8 cellular contexts compared by ENCODE assay signal in the genomic region with DNA sequence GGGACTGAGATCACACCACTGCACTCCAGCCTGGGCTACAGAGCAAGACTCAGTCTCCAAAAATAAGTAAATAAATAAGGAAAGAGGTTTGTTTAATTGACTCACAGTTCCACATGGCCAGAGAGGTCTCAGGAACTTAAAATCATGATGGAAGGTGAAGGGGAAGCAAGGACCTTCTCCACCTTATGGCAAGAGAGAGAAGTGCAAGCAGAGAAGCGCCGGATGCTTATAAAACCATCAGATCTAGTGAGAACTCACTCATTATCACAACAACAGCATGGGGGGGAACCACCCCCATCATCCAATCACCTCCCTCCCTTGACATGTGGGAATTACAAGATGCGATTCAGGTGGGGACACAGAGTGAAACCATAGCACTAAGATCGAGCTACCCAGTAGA. TPM values are rescaled to one million over a fixed set of nuclear protein-coding genes. Genes with fewer than 3 reads are reported as not detected.
A peak's percentile ranks its signal among the peaks of the same experiment; 100 is the strongest.
DNase-seq lines count a peak whose midpoint lies in the region; ATAC-seq and TF ChIP-seq lines count a peak whose summit lies in the region.

No MANE protein-coding gene starts in this region.

- no peaks in the 10 kb centered on the region for H3K36me3 ChIP-seq in prostate gland

- H3K9me3 Mint-ChIP-seq in CD4-positive, alpha-beta T cell = peaks cover 5% of the 10 kb centered on the region
- no peaks in the 10 kb centered on the region for H3K9me3 Mint-ChIP-seq in activated CD8-positive, alpha-beta memory T cell treated with anti-CD3 and anti-CD28 coated beads, Interleukin-2, amount 10 ng/mL, durations not matched to agents 7 days and 5 days (ENCODE audit: low read depth)

- POLR2A ChIA-PET in CD4-positive, alpha-beta T cell (lab: Charles Lee) = no interaction called here

- H3K27me3 ChIP-seq in CD4-positive, alpha-beta T cell (ENCODE audit: control insufficient read depth, insufficient read depth, low read length) = no peaks in the 10 kb centered on the region
- H3K27me3 ChIP-seq in prostate gland (replicated peaks; ENCODE audit: insufficient read depth) = no peaks in the 10 kb centered on the region

- no peak overlapping the region for H3K27ac Mint-ChIP-seq in CD4-positive, alpha-beta T cell
- H3K27ac Mint-ChIP-seq in activated CD8-positive, alpha-beta memory T cell treated with anti-CD3 and anti-CD28 coated beads, Interleukin-2, amount 10 ng/mL, durations not matched to agents 7 days and 5 days = no peak overlapping the region

- H3K4me1 Mint-ChIP-seq in CD4-positive, alpha-beta T cell (ENCODE audit: low read depth) = no peaks in the 10 kb centered on the region
- H3K4me1 Mint-ChIP-seq in activated CD8-positive, alpha-beta memory T cell treated with anti-CD3 and anti-CD28 coated beads, Interleukin-2, amount 10 ng/mL, durations not matched to agents 7 days and 5 days = no peaks in the 10 kb centered on the region

- CTCF ChIA-PET in CD4-positive, alpha-beta T cell (lab: Charles Lee) = no interaction called here
- CTCF ChIA-PET in activated CD8-positive, alpha-beta memory T cell treated with anti-CD3 and anti-CD28 coated beads, Interleukin-2, amount 10 ng/mL, durations not matched to agents 7 days and 5 days (lab: Charles Lee) = no interaction called here

- H3K27me3 Mint-ChIP-seq in CD4-positive, alpha-beta T cell = peaks cover 16% of the 10 kb centered on the region
- peaks cover 12% of the 10 kb centered on the region for H3K27me3 Mint-ChIP-seq in activated CD8-positive, alpha-beta memory T cell treated with anti-CD3 and anti-CD28 coated beads, Interleukin-2, amount 10 ng/mL, durations not matched to agents 7 days and 5 days

- H3K36me3 Mint-ChIP-seq in CD4-positive, alpha-beta T cell (ENCODE audit: low read depth) = no peaks in the 10 kb centered on the region
- H3K36me3 Mint-ChIP-seq in activated CD8-positive, alpha-beta memory T cell treated with anti-CD3 and anti-CD28 coated beads, Interleukin-2, amount 10 ng/mL, durations not matched to agents 7 days and 5 days = no peaks in the 10 kb centered on the region

- no peak overlapping the region for H3K4me3 Mint-ChIP-seq in CD4-positive, alpha-beta T cell
- no peak overlapping the region for H3K4me3 Mint-ChIP-seq in activated CD8-positive, alpha-beta memory T cell treated with anti-CD3 and anti-CD28 coated beads, Interleukin-2, amount 10 ng/mL, durations not matched to agents 7 days and 5 days

- no peak for DNase-seq in CD4-positive, alpha-beta T cell
- DNase-seq in choroid plexus epithelial cell (ENCODE audit: low read depth) (peak; percentile 58), prostate gland (ENCODE audit: low spot score) (no peak)
- DNase-seq in activated CD8-positive, alpha-beta memory T cell treated with anti-CD3 and anti-CD28 coated beads, Interleukin-2, amount 10 ng/mL, durations not matched to agents 7 days and 5 days = no peak

- TF ChIP-seq CTCF in CD4-positive, alpha-beta T cell (IDR thresholded peaks at IDR 0.05) = peak; percentile 31
- TF ChIP-seq CTCF in choroid plexus epithelial cell (conservative IDR thresholded peaks at IDR 0.05; ENCODE audit: low read depth, low read length) (peak; percentile 69), prostate gland (IDR thresholded peaks at IDR 0.05) (no peak)

- no peak overlapping the region for H3K27ac ChIP-seq in CD4-positive, alpha-beta T cell (ENCODE audit: low read depth, low read length)
- H3K27ac ChIP-seq in prostate gland = no peak overlapping the region

- H3K4me3 ChIP-seq in choroid plexus epithelial cell (ENCODE audit: low read depth, low read length) (no peak overlapping the region), prostate gland (no peak overlapping the region)

- TF ChIP-seq EP300 in Ishikawa (IDR thresholded peaks at IDR 0.05; ENCODE audit: borderline replicate concordance) = no peak

- TF ChIP-seq RAD21 in Ishikawa (IDR thresholded peaks at IDR 0.05; ENCODE audit: low read depth) = peak; percentile 44

- no peak for ATAC-seq in CD4-positive, alpha-beta T cell (ENCODE audit: poor library complexity)
- ATAC-seq in GM19395 (IDR thresholded peaks at IDR 0.05; ENCODE audit: unreplicated experiment) (peak; percentile 89), HG03521 (IDR thresholded peaks at IDR 0.05; ENCODE audit: unreplicated experiment) (no peak), HG02571 (IDR thresholded peaks at IDR 0.05; ENCODE audit: unreplicated experiment) (no peak)
- ATAC-seq in activated CD8-positive, alpha-beta memory T cell treated with anti-CD3 and anti-CD28 coated beads, Interleukin-2, amount 10 ng/mL, durations not matched to agents 7 days and 5 days = no peak

- H3K9me3 ChIP-seq in CD4-positive, alpha-beta T cell (ENCODE audit: control insufficient read depth, low read length) = no peaks in the 10 kb centered on the region
- H3K9me3 ChIP-seq in prostate gland = no peaks in the 10 kb centered on the region

- 80% methylated on average over 4 of the region's 4 CpGs for WGBS in prostate gland

- no peak for TF ChIP-seq POLR2A in prostate gland (IDR thresholded peaks at IDR 0.05)

- intact Hi-C loops in CD4-positive, alpha-beta T cell (cut with DNase I, micrococcal nuclease) = no loop called here
- intact Hi-C loops in prostate gland (cut with DNase I) = no loop called here

- no peaks in the 10 kb centered on the region for H3K4me1 ChIP-seq in prostate gland (replicated peaks)

TF ChIP-seq in Ishikawa, 13 proteins besides CTCF, POLR2A, EP300 and RAD21:
- TF ChIP-seq ZBTB7A (IDR thresholded peaks at IDR 0.05; ENCODE audit: low read depth) (no peak), TEAD4 (IDR thresholded peaks at IDR 0.05) (no peak), CEBPB (IDR thresholded peaks at IDR 0.05) (no peak), YY1 (IDR thresholded peaks at IDR 0.05; ENCODE audit: low read depth) (no peak), EGR1 (IDR thresholded peaks at IDR 0.05) (no peak), TCF12 (IDR thresholded peaks at IDR 0.05; ENCODE audit: low read depth) (no peak), TAF1 (IDR thresholded peaks at IDR 0.05; ENCODE audit: low read depth) (no peak), NFIC (IDR thresholded peaks at IDR 0.05) (no peak)
- TF ChIP-seq, protein P1, sequence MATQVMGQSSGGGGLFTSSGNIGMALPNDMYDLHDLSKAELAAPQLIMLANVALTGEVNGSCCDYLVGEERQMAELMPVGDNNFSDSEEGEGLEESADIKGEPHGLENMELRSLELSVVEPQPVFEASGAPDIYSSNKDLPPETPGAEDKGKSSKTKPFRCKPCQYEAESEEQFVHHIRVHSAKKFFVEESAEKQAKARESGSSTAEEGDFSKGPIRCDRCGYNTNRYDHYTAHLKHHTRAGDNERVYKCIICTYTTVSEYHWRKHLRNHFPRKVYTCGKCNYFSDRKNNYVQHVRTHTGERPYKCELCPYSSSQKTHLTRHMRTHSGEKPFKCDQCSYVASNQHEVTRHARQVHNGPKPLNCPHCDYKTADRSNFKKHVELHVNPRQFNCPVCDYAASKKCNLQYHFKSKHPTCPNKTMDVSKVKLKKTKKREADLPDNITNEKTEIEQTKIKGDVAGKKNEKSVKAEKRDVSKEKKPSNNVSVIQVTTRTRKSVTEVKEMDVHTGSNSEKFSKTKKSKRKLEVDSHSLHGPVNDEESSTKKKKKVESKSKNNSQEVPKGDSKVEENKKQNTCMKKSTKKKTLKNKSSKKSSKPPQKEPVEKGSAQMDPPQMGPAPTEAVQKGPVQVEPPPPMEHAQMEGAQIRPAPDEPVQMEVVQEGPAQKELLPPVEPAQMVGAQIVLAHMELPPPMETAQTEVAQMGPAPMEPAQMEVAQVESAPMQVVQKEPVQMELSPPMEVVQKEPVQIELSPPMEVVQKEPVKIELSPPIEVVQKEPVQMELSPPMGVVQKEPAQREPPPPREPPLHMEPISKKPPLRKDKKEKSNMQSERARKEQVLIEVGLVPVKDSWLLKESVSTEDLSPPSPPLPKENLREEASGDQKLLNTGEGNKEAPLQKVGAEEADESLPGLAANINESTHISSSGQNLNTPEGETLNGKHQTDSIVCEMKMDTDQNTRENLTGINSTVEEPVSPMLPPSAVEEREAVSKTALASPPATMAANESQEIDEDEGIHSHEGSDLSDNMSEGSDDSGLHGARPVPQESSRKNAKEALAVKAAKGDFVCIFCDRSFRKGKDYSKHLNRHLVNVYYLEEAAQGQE (IDR thresholded peaks at IDR 0.05; ENCODE audit: low read depth) = no peak
- TF ChIP-seq, protein P2, sequence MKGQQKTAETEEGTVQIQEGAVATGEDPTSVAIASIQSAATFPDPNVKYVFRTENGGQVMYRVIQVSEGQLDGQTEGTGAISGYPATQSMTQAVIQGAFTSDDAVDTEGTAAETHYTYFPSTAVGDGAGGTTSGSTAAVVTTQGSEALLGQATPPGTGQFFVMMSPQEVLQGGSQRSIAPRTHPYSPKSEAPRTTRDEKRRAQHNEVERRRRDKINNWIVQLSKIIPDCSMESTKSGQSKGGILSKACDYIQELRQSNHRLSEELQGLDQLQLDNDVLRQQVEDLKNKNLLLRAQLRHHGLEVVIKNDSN (IDR thresholded peaks at IDR 0.05) = no peak

RNA-seq across cellular contexts. Expression of a gene that starts 22.8 kb away (rescaled TPM):
- 10 to 100 TPM; 15.8 to 15.9 TPM for total RNA-seq in CD4-positive, alpha-beta T cell
- total RNA-seq in activated CD8-positive, alpha-beta memory T cell treated with anti-CD3 and anti-CD28 coated beads, Interleukin-2, amount 10 ng/mL, durations not matched to agents 7 days and 5 days = 1 to 10 TPM; 1.1 to 1.3 TPM
- total RNA-seq in prostate gland = 10 to 100 TPM; 56.5 to 62.2 TPM

Comparison
In these comparisons a context has a peak if more than half of its experiments do, and no peak if none do; other contexts are left out.
1. CTCF ChIP-seq: peak in CD4-positive, alpha-beta T cell (single experiment) and choroid plexus epithelial cell (single experiment); none in prostate gland (0 of 4).
2. RNA of a gene that starts 22.8 kb away (total RNA-seq): 56.5 to 62.2 TPM in prostate gland and 15.8 to 15.9 TPM in CD4-positive, alpha-beta T cell; 1.1 to 1.3 TPM in activated CD8-positive, alpha-beta memory T cell treated with anti-CD3 and anti-CD28 coated beads, Interleukin-2, amount 10 ng/mL, durations not matched to agents 7 days and 5 days; every median in the first group is over 4 times any median in the second.